ENCODE assay signal across 19 cellular contexts in genomic region chrX:54093159-54093558, GRCh38. TPM values are rescaled to one million over a fixed set of nuclear protein-coding genes. Genes with fewer than 3 reads are reported as not detected.
DNase-seq lines count a peak whose midpoint lies in the region; ATAC-seq, FAIRE-seq and TF ChIP-seq lines count a peak whose summit lies in the region.
"Had no signal": no experiment of that assay in that cellular context is flagged by ENCODE, and none has a peak within 500 bp of the region (broad histone marks: within the 10 kb centered on the region; RNA-seq: fewer than 3 reads in every experiment).

No MANE protein-coding gene starts in this region.

- intact Hi-C loops in MCF 10A (cut with micrococcal nuclease) = no loop called here
- intact Hi-C loops in breast epithelium (cut with DNase I; ENCODE audit: low total_unique reads) = no loop called here
- intact Hi-C loops in endothelial cell of umbilical vein (cut with micrococcal nuclease) = no loop called here
- intact Hi-C loops in pancreas (cut with DNase I) = no loop called here
- intact Hi-C loops in aorta (cut with DNase I) = no loop called here
- intact Hi-C loops in spleen (cut with DNase I; ENCODE audit: low total_unique reads) = no loop called here

- H3K4me1 ChIP-seq in breast epithelium = no peaks in the 10 kb centered on the region
- H3K4me1 ChIP-seq in endothelial cell of umbilical vein (ENCODE audit: control insufficient read depth, extremely low read depth, insufficient read depth, low read length) = peaks cover 4% of the 10 kb centered on the region
- no peaks in the 10 kb centered on the region for H3K4me1 ChIP-seq in pancreas
- no peaks in the 10 kb centered on the region for H3K4me1 ChIP-seq in aorta (ENCODE audit: control insufficient read depth in 1 of 2, insufficient read depth in 2 of 2, low read length in 2 of 2)
- H3K4me1 ChIP-seq in spleen = no peaks in the 10 kb centered on the region
- H3K4me1 ChIP-seq: BLaER1 treated with 17β-estradiol and CSF1 and Interleukin-3, amounts not matched to agents 10 nM and 100 nM had no signal

- H3K27me3 ChIP-seq in breast epithelium (no peaks in the 10 kb centered on the region), endothelial cell of umbilical vein (ENCODE audit: control insufficient read depth in 2 of 2, insufficient read depth in 2 of 2, low read length in 2 of 2) (no peaks in the 10 kb centered on the region), pancreas (no peaks in the 10 kb centered on the region), aorta (ENCODE audit: control insufficient read depth in 1 of 2, insufficient read depth in 2 of 2, low read length in 1 of 2) (no peaks in the 10 kb centered on the region), spleen (replicated peaks in 1 of 7) (no peaks in the 10 kb centered on the region)

- no peak overlapping the region for H3K4me3 Mint-ChIP-seq in MCF 10A (ENCODE audit: unreplicated experiment)
- H3K4me3 Mint-ChIP-seq: CD8-positive, alpha-beta memory T cell; GM23338 had no signal

- H4K20me1 ChIP-seq in endothelial cell of umbilical vein (replicated peaks; ENCODE audit: control insufficient read depth, extremely low read depth, insufficient read depth, low read length) = no peaks in the 10 kb centered on the region
- H4K20me1 ChIP-seq: BLaER1 treated with 17β-estradiol and CSF1 and Interleukin-3, amounts not matched to agents 10 nM and 100 nM had no signal

- H3K4me1 Mint-ChIP-seq in MCF 10A (ENCODE audit: insufficient read depth, unreplicated experiment) = peaks cover 4% of the 10 kb centered on the region
- H3K4me1 Mint-ChIP-seq: CD8-positive, alpha-beta memory T cell; GM23338 had no signal

- no peaks in the 10 kb centered on the region for H3K79me2 ChIP-seq in endothelial cell of umbilical vein (ENCODE audit: control insufficient read depth, insufficient read depth, low read length)

- peak; percentile 67 for FAIRE-seq in endothelial cell of umbilical vein (lab: Jason Lieb, UNC)
- peak; percentile 9 for FAIRE-seq in pancreas (lab: Jason Lieb, UNC)
- FAIRE-seq: A204.1, GM12878, GM18507 had no signal

- no peak overlapping the region for H2AFZ ChIP-seq in endothelial cell of umbilical vein (ENCODE audit: low read depth, low read length)
- H2AFZ ChIP-seq: GM23338 had no signal

- no peaks in the 10 kb centered on the region for H3K9me3 Mint-ChIP-seq in MCF 10A (ENCODE audit: unreplicated experiment)
- H3K9me3 Mint-ChIP-seq: CD8-positive, alpha-beta memory T cell; GM23338 had no signal

- POLR2A ChIA-PET in MCF 10A (lab: Yijun Ruan, JAX) (interaction anchor here (0.9 to 1.1 kb wide), 4 partner anchors 13 to 347 kb away, joined by 3 to 6 read pairs (median 3); partner anchors contain the start of genes PHF8 and TSR2), endothelial cell of umbilical vein (lab: Charles Lee) (interaction anchor here (0.6 kb wide), 1 partner anchor 86 kb away, joined by 3 read pairs; no protein-coding TSS in a partner anchor)

- no peak overlapping the region for H3K9ac ChIP-seq in endothelial cell of umbilical vein (replicated peaks; ENCODE audit: extremely low read depth, insufficient read depth, low read length)
- H3K9ac ChIP-seq: BLaER1 treated with 17β-estradiol and CSF1 and Interleukin-3, amounts not matched to agents 10 nM and 100 nM had no signal

- no TSS peak for BruUV-seq in MCF 10A (replicated peaks; lab: Mats Ljungman, UMichigan)
- BruUV-seq in endothelial cell of umbilical vein (replicated peaks; lab: Mats Ljungman, UMichigan) = no TSS peak

- H3K36me3 ChIP-seq in breast epithelium (no peaks in the 10 kb centered on the region), endothelial cell of umbilical vein (ENCODE audit: control insufficient read depth in 2 of 2, extremely low read depth in 1 of 2, insufficient read depth in 2 of 2, low read length in 2 of 2) (no peaks in the 10 kb centered on the region), pancreas (no peaks in the 10 kb centered on the region), aorta (ENCODE audit: control insufficient read depth in 1 of 2, insufficient read depth in 2 of 2, low read length in 1 of 2) (no peaks in the 10 kb centered on the region), spleen (peaks cover 0 to 24% (median 0%) of the 10 kb centered on the region in 6 donors)

- ATAC-seq in pancreas (peak in 1 of 4 donors; percentile 34), aorta (ENCODE audit: low FRiP score) (no peak)
- ATAC-seq: GM12878, GM23338, HCT116, Panc1 had no signal

- no peak overlapping the region for H3K27ac ChIP-seq in breast epithelium
- peak overlapping the region; percentile 20 for H3K27ac ChIP-seq in endothelial cell of umbilical vein (ENCODE audit: insufficient read depth, low read depth, low read length)
- no peak overlapping the region for H3K27ac ChIP-seq in pancreas
- H3K27ac ChIP-seq in aorta (ENCODE audit: low read depth in 1 of 2, low read length in 2 of 2) = peak overlapping the region; percentile 28 to 36
- H3K27ac ChIP-seq in spleen = no peak overlapping the region
- H3K27ac ChIP-seq: BLaER1 treated with 17β-estradiol and CSF1 and Interleukin-3, amounts not matched to agents 10 nM and 100 nM had no signal

- no peaks in the 10 kb centered on the region for H3K9me3 ChIP-seq in breast epithelium
- no peaks in the 10 kb centered on the region for H3K9me3 ChIP-seq in endothelial cell of umbilical vein (replicated peaks; ENCODE audit: control insufficient read depth, insufficient read depth, low read length)
- H3K9me3 ChIP-seq in pancreas = no peaks in the 10 kb centered on the region
- H3K9me3 ChIP-seq in aorta (ENCODE audit: control insufficient read depth, low read length) = no peaks in the 10 kb centered on the region
- H3K9me3 ChIP-seq in spleen = no peaks in the 10 kb centered on the region
- H3K9me3 ChIP-seq: BLaER1 treated with 17β-estradiol and CSF1 and Interleukin-3, amounts not matched to agents 10 nM and 100 nM had no signal

- H3K4me3 ChIP-seq in breast epithelium (no peak overlapping the region), endothelial cell of umbilical vein (replicated peaks in 1 of 3; ENCODE audit: insufficient read depth in 1 of 3, low read depth in 1 of 3, low read length in 3 of 3) (no peak overlapping the region), pancreas (no peak overlapping the region), aorta (ENCODE audit: low read length in 2 of 2) (no peak overlapping the region), spleen (no peak overlapping the region)
- H3K4me3 ChIP-seq: BLaER1 treated with 17β-estradiol and CSF1 and Interleukin-3, amounts not matched to agents 10 nM and 100 nM; GM12878; GM23338 had no signal

- peaks cover 3% of the 10 kb centered on the region for H3K36me3 Mint-ChIP-seq in MCF 10A (ENCODE audit: insufficient read depth, unreplicated experiment)

- WGBS in pancreas, 2 donors = 46 to 65% methylated on average over 1 of the region's 1 CpG
- 11 to 41% methylated on average over 1 of the region's 1 CpG for WGBS in aorta, 2 donors
- WGBS in spleen, 5 donors = 71 to 95% (median 92%) methylated on average over 1 of the region's 1 CpG

- CTCF ChIA-PET in MCF 10A (lab: Yijun Ruan, JAX) (no interaction called here), endothelial cell of umbilical vein (lab: Charles Lee) (interaction anchor here (0.8 to 1.2 kb wide), 6 partner anchors 10 to 347 kb away, joined by 3 to 5 read pairs (median 4); partner anchors contain the start of gene TSR2)

- TF ChIP-seq CTCF in MCF 10A (IDR thresholded peaks at IDR 0.05; ENCODE audit: unreplicated experiment) = no peak
- no peak for TF ChIP-seq CTCF in breast epithelium (IDR thresholded peaks at IDR 0.05)
- no peak for TF ChIP-seq CTCF in endothelial cell of umbilical vein (IDR thresholded peaks at IDR 0.05; ENCODE audit: extremely low read depth in 1 of 2, insufficient read depth in 1 of 2, low read depth in 1 of 2, low read length in 2 of 2)
- TF ChIP-seq CTCF in pancreas (IDR thresholded peaks at IDR 0.05) = no peak
- no peak for TF ChIP-seq CTCF in spleen (IDR thresholded peaks at IDR 0.05 in 8 of 11, conservative IDR thresholded peaks at IDR 0.05 in 3 of 11)

- peaks cover 17% of the 10 kb centered on the region for H3K27me3 Mint-ChIP-seq in MCF 10A (ENCODE audit: insufficient read depth, unreplicated experiment)

- H3K27ac Mint-ChIP-seq in MCF 10A (ENCODE audit: low read depth, unreplicated experiment) = peak overlapping the region; percentile 46
- H3K27ac Mint-ChIP-seq: CD8-positive, alpha-beta memory T cell; GM23338 had no signal

- H3K9me1 ChIP-seq in endothelial cell of umbilical vein (replicated peaks; ENCODE audit: control insufficient read depth, extremely low read depth, insufficient read depth, low read length) = no peaks in the 10 kb centered on the region

- no peak overlapping the region for H3K4me2 ChIP-seq in endothelial cell of umbilical vein (ENCODE audit: insufficient read depth, low read length)
- H3K4me2 ChIP-seq: BLaER1 treated with 17β-estradiol and CSF1 and Interleukin-3, amounts not matched to agents 10 nM and 100 nM; GM23338 had no signal

- DNase-seq in MCF 10A (ENCODE audit: unreplicated experiment) (no peak), breast epithelium (ENCODE audit: low spot score in 2 of 2) (no peak), endothelial cell of umbilical vein (ENCODE audit: low read depth, low spot score) (peak; percentile 8), pancreas (no peak), aorta (no peak), spleen (no peak), cerebellar cortex (ENCODE audit: low spot score) (no peak), cerebellar nuclear complex (lab: John Stamatoyannopoulos, UW) (no peak)
- DNase-seq: CD8-positive, alpha-beta memory T cell; DMS79 treated with DMSO at 0.1 percent for 48 hours; NCI-H1417 treated with DMSO at 0.1 percent for 48 hours; NCI-H1930 had no signal

- TF ChIP-seq POLR2A in breast epithelium (IDR thresholded peaks at IDR 0.05) = no peak
- TF ChIP-seq POLR2A in endothelial cell of umbilical vein (IDR thresholded peaks at IDR 0.05; ENCODE audit: low read depth, low read length) = no peak
- no peak for TF ChIP-seq POLR2A in spleen (IDR thresholded peaks at IDR 0.05)

- dilution Hi-C loops in endothelial cell of umbilical vein (cut with MboI; ENCODE audit: extremely low pct_ligation_motif_present, low sequenced_read_pairs) = no loop called here

RNA-seq across cellular contexts. Expression of gene PHF8, which starts 48.9 kb away (rescaled TPM):
- 22.5 and 34.1 TPM in 2 replicates for total RNA-seq in MCF 10A (2022)
- total RNA-seq in breast epithelium = 10 to 100 TPM; 25.3 to 43.5 (median 32.8) TPM
- 23.2 and 25.5 TPM in 2 replicates for total RNA-seq in endothelial cell of umbilical vein
- polyA plus RNA-seq in endothelial cell of umbilical vein = 10.9 and 12.1 TPM in 2 replicates
- 12.8 and 13.9 TPM in 2 replicates for polyA plus RNA-seq in endothelial cell of umbilical vein (2011; cell fraction: cytosol; rRNA removed)
- polyA plus RNA-seq in endothelial cell of umbilical vein (2011; cell fraction: nucleus; rRNA removed) = 42.5 and 45.1 TPM in 2 replicates
- 12.1 and 14.1 TPM in 2 replicates for polyA plus RNA-seq in endothelial cell of umbilical vein (2012)
- polyA minus RNA-seq in endothelial cell of umbilical vein = 47.1 and 47.6 TPM in 2 replicates
- 18.0 TPM for polyA minus RNA-seq in endothelial cell of umbilical vein (2011; cell fraction: cytosol; rRNA and poly(A)+ RNA removed)
- polyA minus RNA-seq in endothelial cell of umbilical vein (2011; cell fraction: nucleus; rRNA and poly(A)+ RNA removed) = 56.6 and 62.8 TPM in 2 replicates
- total RNA-seq in pancreas = 10 to 100 TPM; 10.9 to 21.3 (median 14.6) TPM
- polyA plus RNA-seq in pancreas = 10 to 100 TPM; 11.1 to 15.3 TPM
- 10 to 100 TPM; 34.2 to 39.7 TPM for total RNA-seq in aorta
- 1 to 10 TPM; 4.4 to 9.7 TPM for polyA plus RNA-seq in aorta
- 10 to 100 TPM; 28.5 to 53.5 (median 40.0) TPM for total RNA-seq in spleen
- polyA plus RNA-seq in spleen = 10 to 100 TPM in 1 of 3 donors, 1 to 10 TPM in 2; 4.8 to 10.2 (median 5.6) TPM

Comparison
In these comparisons a context has a peak if more than half of its experiments do, and no peak if none do; other contexts are left out.
1. H3K27ac ChIP-seq: peak in endothelial cell of umbilical vein (single experiment) and aorta (2 of 2); none in breast epithelium (0 of 2), pancreas (0 of 4) and spleen (0 of 8).